1 cellular context compared by ENCODE assay signal in the genomic region with DNA sequence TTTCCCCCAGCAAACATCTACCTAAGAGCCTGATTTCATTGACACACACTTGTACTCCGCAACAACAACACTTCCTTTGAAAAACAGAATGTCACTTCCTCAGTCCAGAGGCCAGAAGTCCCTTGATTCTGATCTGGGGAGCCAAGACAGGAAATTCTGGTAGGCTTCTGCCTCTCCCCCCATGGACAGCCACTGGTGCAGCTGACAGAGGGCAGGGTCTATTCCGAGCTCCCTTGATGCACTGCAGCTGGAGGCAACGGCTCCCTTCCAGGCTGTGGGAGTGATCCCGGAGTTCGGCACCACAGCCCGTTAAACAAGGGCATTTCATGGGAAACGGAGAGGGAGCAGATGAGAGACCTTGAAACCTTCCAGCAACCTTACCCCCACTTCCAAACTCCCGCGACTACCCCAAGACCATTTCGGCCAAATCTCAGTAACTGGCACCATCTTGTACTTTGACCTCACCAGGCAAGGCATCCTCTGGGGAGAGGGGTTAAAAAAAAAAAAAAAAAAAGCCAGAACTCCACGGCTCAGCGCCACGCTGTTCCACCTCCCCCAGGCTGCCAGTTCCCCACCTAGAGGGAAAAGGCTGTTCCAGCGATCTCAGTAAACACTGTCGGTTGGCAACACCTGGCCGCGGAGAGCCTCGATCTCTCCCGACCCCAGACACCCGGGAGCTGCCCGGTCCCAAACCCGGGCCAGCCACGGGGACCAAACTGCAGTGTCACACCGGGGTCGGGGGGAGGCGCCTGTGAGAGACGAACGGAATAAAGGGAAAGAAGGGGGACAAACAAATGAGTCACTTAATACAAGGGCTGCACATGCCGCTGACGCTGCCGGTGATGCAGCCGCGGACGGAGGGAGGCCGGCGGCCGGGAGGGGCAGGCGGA.
TF ChIP-seq lines count a peak whose summit lies in the region.

No MANE protein-coding gene starts in this region.

TF ChIP-seq in Ishikawa, 13 proteins besides CTCF, POLR2A, EP300 and RAD21 (continued from another document):
- TF ChIP-seq, protein P1, sequence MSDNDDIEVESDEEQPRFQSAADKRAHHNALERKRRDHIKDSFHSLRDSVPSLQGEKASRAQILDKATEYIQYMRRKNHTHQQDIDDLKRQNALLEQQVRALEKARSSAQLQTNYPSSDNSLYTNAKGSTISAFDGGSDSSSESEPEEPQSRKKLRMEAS (IDR thresholded peaks at IDR 0.05): peak; percentile 58
- TF ChIP-seq, protein P2, sequence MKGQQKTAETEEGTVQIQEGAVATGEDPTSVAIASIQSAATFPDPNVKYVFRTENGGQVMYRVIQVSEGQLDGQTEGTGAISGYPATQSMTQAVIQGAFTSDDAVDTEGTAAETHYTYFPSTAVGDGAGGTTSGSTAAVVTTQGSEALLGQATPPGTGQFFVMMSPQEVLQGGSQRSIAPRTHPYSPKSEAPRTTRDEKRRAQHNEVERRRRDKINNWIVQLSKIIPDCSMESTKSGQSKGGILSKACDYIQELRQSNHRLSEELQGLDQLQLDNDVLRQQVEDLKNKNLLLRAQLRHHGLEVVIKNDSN (IDR thresholded peaks at IDR 0.05): 0 out of 2 replicates have a peak, but pooled peaks have one; percentile 9
- no peak for TF ChIP-seq CEBPB (IDR thresholded peaks at IDR 0.05)
